ENCODE assay signal across 25 cellular contexts in genomic region chr9:91282292-91282691, GRCh38.
DNase-seq lines count a peak whose midpoint lies in the region; ATAC-seq and TF ChIP-seq lines count a peak whose summit lies in the region.
"Had no signal": no experiment of that assay in that cellular context is flagged by ENCODE, and none has a peak within 500 bp of the region (broad histone marks: within the 10 kb centered on the region; RNA-seq: fewer than 3 reads in every experiment).

No MANE protein-coding gene starts in this region.

- H3K4me1 ChIP-seq in smooth muscle cell (ENCODE audit: low read depth) = no peaks in the 10 kb centered on the region
- H3K4me1 ChIP-seq: BE2C, SJSA1 had no signal

- 81% methylated on average over 3 of the region's 3 CpGs for WGBS in smooth muscle cell (ENCODE audit: low lambda C conversion rate)

- no peak for TF ChIP-seq CTCF in epithelial cell of esophagus (IDR thresholded peaks at IDR 0.05; ENCODE audit: insufficient read depth, low read depth, low read length, missing control alignments)
- no peak for TF ChIP-seq CTCF in smooth muscle cell (IDR thresholded peaks at IDR 0.05; ENCODE audit: borderline replicate concordance, insufficient read depth, poor library complexity, severe bottlenecking)

- peaks cover 16% of the 10 kb centered on the region for H3K4me1 Mint-ChIP-seq in activated T-cell treated with anti-CD3 and anti-CD28 coated beads, Interleukin-2, amount 50 U/mL, for 72 hours (ENCODE audit: low read depth)

- no peaks in the 10 kb centered on the region for H3K79me2 ChIP-seq in smooth muscle cell (ENCODE audit: low read depth)

- no peaks in the 10 kb centered on the region for H3K36me3 ChIP-seq in smooth muscle cell (ENCODE audit: low read depth)
- H3K36me3 ChIP-seq: BE2C, brain microvascular endothelial cell, esophagus muscularis mucosa, SJSA1, upper lobe of left lung had no signal

- H3K27me3 Mint-ChIP-seq in activated T-cell treated with anti-CD3 and anti-CD28 coated beads, Interleukin-2, amount 50 U/mL, for 72 hours (ENCODE audit: low read depth) = no peaks in the 10 kb centered on the region
- H3K27me3 Mint-ChIP-seq: activated CD4-positive, alpha-beta memory T cell treated with anti-CD3 and anti-CD28 coated beads, Interleukin-2, amount 10 ng/mL, durations not matched to agents 7 days and 5 days; effector memory CD8-positive, alpha-beta T cell; T-cell had no signal

- peak overlapping the region; percentile 12 for H3K27ac Mint-ChIP-seq in activated T-cell treated with anti-CD3 and anti-CD28 coated beads, Interleukin-2, amount 50 U/mL, for 72 hours
- H3K27ac Mint-ChIP-seq: activated CD4-positive, alpha-beta memory T cell treated with anti-CD3 and anti-CD28 coated beads, Interleukin-2, amount 10 ng/mL, durations not matched to agents 7 days and 5 days; effector memory CD8-positive, alpha-beta T cell; T-cell had no signal

- no peaks in the 10 kb centered on the region for H4K20me1 ChIP-seq in smooth muscle cell (ENCODE audit: low read depth)

- H3F3A ChIP-seq in smooth muscle cell (ENCODE audit: low read depth) = no peaks in the 10 kb centered on the region

- no peaks in the 10 kb centered on the region for H3K9me3 ChIP-seq in smooth muscle cell (replicated peaks; ENCODE audit: low read depth)
- H3K9me3 ChIP-seq: BE2C, esophagus muscularis mucosa, SJSA1, upper lobe of left lung had no signal

- peaks cover 5 to 6% of the 10 kb centered on the region in 2 donors for H3K9me3 Mint-ChIP-seq in activated T-cell treated with anti-CD3 and anti-CD28 coated beads, Interleukin-2, amount 50 U/mL, for 72 hours
- H3K9me3 Mint-ChIP-seq: effector memory CD8-positive, alpha-beta T cell had no signal

- no peak overlapping the region for H3K4me3 Mint-ChIP-seq in activated T-cell treated with anti-CD3 and anti-CD28 coated beads, Interleukin-2, amount 50 U/mL, for 72 hours
- H3K4me3 Mint-ChIP-seq: activated CD4-positive, alpha-beta memory T cell treated with anti-CD3 and anti-CD28 coated beads, Interleukin-2, amount 10 ng/mL, durations not matched to agents 7 days and 5 days; effector memory CD8-positive, alpha-beta T cell; T-cell had no signal

- H3K4me3 ChIP-seq in epithelial cell of esophagus (ENCODE audit: low read length) (no peak overlapping the region), smooth muscle cell (no peak overlapping the region)
- H3K4me3 ChIP-seq: esophagus muscularis mucosa, GM12878, lung, SJSA1, upper lobe of left lung had no signal

- no peak overlapping the region for H3K4me2 ChIP-seq in smooth muscle cell

- ATAC-seq in activated T-cell treated with anti-CD3 and anti-CD28 coated beads, Interleukin-2, amount 50 U/mL, for 72 hours (replicated peaks in 1 of 2) = no peak
- ATAC-seq in GM18873 (IDR thresholded peaks at IDR 0.05; ENCODE audit: low FRiP score, unreplicated experiment) = no peak
- ATAC-seq: effector memory CD8-positive, alpha-beta T cell; GM12878; T-cell had no signal

- no peak for DNase-seq in activated T-cell treated with anti-CD3 and anti-CD28 coated beads, Interleukin-2, amount 50 U/mL, for 72 hours
- no peak for DNase-seq in activated T-cell treated with anti-CD3 and anti-CD28 coated beads, Interleukin-2, amount 50 U/mL, for 48 hours
- DNase-seq in RKO (ENCODE audit: low spot score) = peak; percentile 12
- peak; percentile 83 for DNase-seq in epithelial cell of esophagus (ENCODE audit: low read depth)
- no peak for DNase-seq in smooth muscle cell (lab: John Stamatoyannopoulos, UW; ENCODE audit: unreplicated experiment)
- no peak for DNase-seq in COLO668 (lab: John Stamatoyannopoulos, UW; ENCODE audit: unreplicated experiment)
- no peak for DNase-seq in stimulated activated CD4-positive, alpha-beta T cell treated with anti-CD3 and anti-CD28 coated beads, Interleukin-4, amount 100 ng/mL, for 24 hours
- DNase-seq: activated CD4-positive, alpha-beta memory T cell treated with anti-CD3 and anti-CD28 coated beads, Interleukin-2, amount 10 ng/mL, durations not matched to agents 7 days and 5 days; activated CD4-positive, CD25-positive, alpha-beta regulatory T cell treated with anti-CD3 and anti-CD28 coated beads, Interleukin-2, amount 50 U/mL, for 72 hours; activated gamma-delta T cell treated with Interleukin-2 at 50 U/mL for 16 hours; BE2C; brain microvascular endothelial cell; effector memory CD8-positive, alpha-beta T cell; KBM-7; NCI-H1694; NCI-H2171 treated with DMSO at 0.1 percent for 48 hours; NCI-H524; NK-92 treated with Interleukin-12 subunit alpha and Interleukin-12 subunit beta, amount 100 ng/mL, for 24 hours; T-cell; upper lobe of left lung had no signal

- H3K27me3 ChIP-seq in smooth muscle cell (ENCODE audit: low read depth) = no peaks in the 10 kb centered on the region
- H3K27me3 ChIP-seq: BE2C, brain microvascular endothelial cell, esophagus muscularis mucosa, SJSA1, upper lobe of left lung had no signal

- H3K36me3 Mint-ChIP-seq in activated T-cell treated with anti-CD3 and anti-CD28 coated beads, Interleukin-2, amount 50 U/mL, for 72 hours (ENCODE audit: insufficient read depth in 2 of 2) = peaks cover 29 to 38% of the 10 kb centered on the region in 2 donors

- no peak overlapping the region for H3K9ac ChIP-seq in smooth muscle cell (ENCODE audit: low read depth)

- H3K27ac ChIP-seq in smooth muscle cell (ENCODE audit: low read depth) = peak overlapping the region; percentile 11
- H3K27ac ChIP-seq: brain microvascular endothelial cell, esophagus muscularis mucosa, SJSA1, upper lobe of left lung had no signal

- H2AFZ ChIP-seq in smooth muscle cell (ENCODE audit: low read depth) = no peak overlapping the region

Comparison
In these comparisons a context has a peak if more than half of its experiments do, and no peak if none do; other contexts are left out.
1. DNase-seq: peak in RKO (single experiment) and epithelial cell of esophagus (single experiment); none in activated T-cell treated with anti-CD3 and anti-CD28 coated beads, Interleukin-2, amount 50 U/mL, for 72 hours (0 of 2), activated T-cell treated with anti-CD3 and anti-CD28 coated beads, Interleukin-2, amount 50 U/mL, for 48 hours (0 of 2), smooth muscle cell (single experiment), COLO668 (single experiment) and stimulated activated CD4-positive, alpha-beta T cell treated with anti-CD3 and anti-CD28 coated beads, Interleukin-4, amount 100 ng/mL, for 24 hours (single experiment).